In the genomic region with DNA sequence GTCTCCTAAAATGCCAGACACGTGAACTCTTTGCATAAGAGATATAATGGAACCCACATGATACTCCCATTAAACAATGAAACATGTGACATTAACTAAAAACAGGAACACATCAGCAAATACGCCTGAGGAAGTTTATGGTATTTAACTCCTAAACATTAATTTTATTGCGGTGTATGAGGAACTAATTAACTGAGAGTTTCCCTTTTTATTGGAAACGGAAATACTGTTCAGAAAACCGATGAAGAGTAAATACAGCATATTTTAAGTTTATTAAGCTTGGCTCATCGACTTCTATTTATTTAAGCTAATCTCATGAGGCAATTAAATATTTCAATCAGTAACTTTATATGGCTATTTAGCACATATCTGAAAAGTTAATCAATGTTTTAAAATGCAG, we compare ENCODE assay signal across 20 cellular contexts.
"Had no signal": no experiment of that assay in that cellular context is flagged by ENCODE, and none has a peak within 500 bp of the region (broad histone marks: within the 10 kb centered on the region; RNA-seq: fewer than 3 reads in every experiment).

No MANE protein-coding gene starts in this region.

- DNase-seq: activated B cell treated with CpG ODN at 0.5 μM for 24 hours; activated CD4-positive, alpha-beta memory T cell treated with anti-CD3 and anti-CD28 coated beads for 36 hours; activated CD4-positive, alpha-beta T cell treated with anti-CD3 and anti-CD28 coated beads for 4 hours; activated effector memory CD4-positive, alpha-beta T cell treated with Interleukin-2 at 50 U/mL for 16 hours; activated naive CD4-positive, alpha-beta T cell treated with anti-CD3 and anti-CD28 coated beads, Interleukin-2, amount 10 ng/mL, durations not matched to agents 7 days and 5 days; activated T-cell treated with anti-CD3 and anti-CD28 coated beads, Interleukin-2, amount 50 U/mL, for 72 hours; amygdala; cerebellar nuclear complex; foreskin fibroblast; immature natural killer cell; kidney glomerular epithelial cell; midbrain; spleen; stimulated activated CD4-positive, alpha-beta T cell treated with anti-CD3 and anti-CD28 coated beads, Interleukin-4, amount 100 ng/mL, for 1 hour; stimulated activated naive CD4-positive, alpha-beta T cell; testis; trophoblast cell had no signal

- H3K27ac ChIP-seq: coronary artery, spleen, testis, vagina had no signal

- ATAC-seq: activated T-cell treated with anti-CD3 and anti-CD28 coated beads, Interleukin-2, amount 50 U/mL, for 72 hours; natural killer cell treated with Interleukin-12 subunit alpha and Interleukin-12 subunit beta and Interleukin-15 and Interleukin-18, amount 100 ng/mL, for 72 hours had no signal
